ENCODE assay signal across 19 cellular contexts in the genomic region with DNA sequence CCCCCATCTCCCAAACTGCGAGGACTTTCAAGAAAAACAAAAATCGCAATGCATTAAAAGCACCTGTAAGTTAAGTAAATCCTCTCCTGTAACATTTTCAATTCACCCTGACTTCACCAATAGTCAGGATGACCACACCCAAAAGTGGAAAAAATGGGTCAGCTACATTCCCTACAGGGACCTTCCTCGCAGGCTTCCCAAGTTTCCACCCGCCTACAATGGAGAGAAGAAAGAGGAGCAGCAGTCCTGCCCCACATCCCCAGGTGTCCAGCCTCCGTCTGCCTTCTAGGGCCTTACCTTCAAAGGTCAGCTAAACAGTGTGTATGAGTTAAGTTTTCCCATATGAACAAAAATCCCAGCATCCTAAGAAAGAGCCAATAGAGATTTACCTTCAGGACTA. TPM values are rescaled to one million over a fixed set of nuclear protein-coding genes. Genes with fewer than 3 reads are reported as not detected.
DNase-seq lines count a peak whose midpoint lies in the region; ATAC-seq and TF ChIP-seq lines count a peak whose summit lies in the region.
"Had no signal": no experiment of that assay in that cellular context is flagged by ENCODE, and none has a peak within 500 bp of the region (broad histone marks: within the 10 kb centered on the region; RNA-seq: fewer than 3 reads in every experiment).

No MANE protein-coding gene starts in this region.

- H3K27ac ChIP-seq in DOHH2 (ENCODE audit: low read depth, low read length) = no peak overlapping the region
- H3K27ac ChIP-seq in neutrophil = peak overlapping the region; percentile 74
- H3K27ac ChIP-seq in esophagus muscularis mucosa (replicated peaks in 1 of 4) = no peak overlapping the region
- H3K27ac ChIP-seq: psoas muscle, RWPE1, uterus, WERI-Rb-1 had no signal

- TF ChIP-seq POLR2A in esophagus muscularis mucosa (IDR thresholded peaks at IDR 0.05; ENCODE audit: low read depth) = no peak

- H3K4me1 ChIP-seq in DOHH2 (ENCODE audit: control insufficient read depth, low read length) (peaks cover 76% of the 10 kb centered on the region), neutrophil (ENCODE audit: control insufficient read depth in 1 of 2, insufficient read depth in 1 of 2, low read depth in 1 of 2, low read length in 1 of 2) (peaks cover 22 to 59% of the 10 kb centered on the region in 2 experiments), esophagus muscularis mucosa (peaks cover 41 to 57% (median 42%) of the 10 kb centered on the region in 4 donors)
- H3K4me1 ChIP-seq: uterus had no signal

- TF ChIP-seq EP300 in esophagus muscularis mucosa (IDR thresholded peaks at IDR 0.05) = no peak

- no peaks in the 10 kb centered on the region for H3K27me3 Mint-ChIP-seq in activated T-cell treated with anti-CD3 and anti-CD28 coated beads, Interleukin-2, amount 50 U/mL, for 72 hours (ENCODE audit: low read depth)
- H3K27me3 Mint-ChIP-seq in activated T-helper 2 cell treated with anti-CD3 and anti-CD28 coated beads, Interferon-gamma antibody, Interleukin-2, Interleukin-4, amounts not matched to agents 10 μg/mL and 5 μg/mL and 100 μg/mL, durations not matched to agents 14 hours and 24 hours and 36 hours (ENCODE audit: low read depth) = no peaks in the 10 kb centered on the region

- DNase-seq in activated T-cell treated with anti-CD3 and anti-CD28 coated beads, Interleukin-2, amount 50 U/mL, for 72 hours = no peak
- no peak for DNase-seq in activated T-cell treated with anti-CD3 and anti-CD28 coated beads, Interleukin-2, amount 50 U/mL, for 1 hour
- DNase-seq in activated T-helper 2 cell treated with anti-CD3 and anti-CD28 coated beads, Interferon-gamma antibody, Interleukin-2, Interleukin-4, amounts not matched to agents 10 μg/mL and 5 μg/mL and 100 μg/mL, durations not matched to agents 14 hours and 24 hours and 36 hours (ENCODE audit: low spot score) = no peak
- no peak for DNase-seq in esophagus muscularis mucosa (ENCODE audit: extremely low spot score)
- no peak for DNase-seq in stimulated activated CD4-positive, alpha-beta T cell treated with anti-CD3 and anti-CD28 coated beads, Interleukin-4, amount 100 ng/mL, for 1 hour
- DNase-seq: ACHN; activated CD8-positive, alpha-beta memory T cell treated with anti-CD3 and anti-CD28 coated beads, Interleukin-2, amount 50 U/mL, for 48 hours; central memory CD4-positive, alpha-beta T cell; COR-L47; NCI-H1417 treated with DMSO at 0.1 percent for 48 hours; psoas muscle; SW 1271; uterus; WERI-Rb-1 had no signal

- no peaks in the 10 kb centered on the region for H3K9me3 ChIP-seq in DOHH2 (ENCODE audit: control insufficient read depth, insufficient read depth, low read length)
- H3K9me3 ChIP-seq in neutrophil = no peaks in the 10 kb centered on the region
- no peaks in the 10 kb centered on the region for H3K9me3 ChIP-seq in esophagus muscularis mucosa
- H3K9me3 ChIP-seq: HAP-1, psoas muscle, uterus had no signal

- H3K36me3 Mint-ChIP-seq in activated T-cell treated with anti-CD3 and anti-CD28 coated beads, Interleukin-2, amount 50 U/mL, for 72 hours (ENCODE audit: insufficient read depth in 2 of 2) = peaks cover 2 to 6% of the 10 kb centered on the region in 2 donors
- peaks cover 54% of the 10 kb centered on the region for H3K36me3 Mint-ChIP-seq in activated T-helper 2 cell treated with anti-CD3 and anti-CD28 coated beads, Interferon-gamma antibody, Interleukin-2, Interleukin-4, amounts not matched to agents 10 μg/mL and 5 μg/mL and 100 μg/mL, durations not matched to agents 14 hours and 24 hours and 36 hours (ENCODE audit: low read depth)

- peaks cover 3% of the 10 kb centered on the region; the same call in 1 of the 2 replicates for H3K27me3 ChIP-seq in DOHH2 (ENCODE audit: control insufficient read depth, low read length)
- H3K27me3 ChIP-seq in neutrophil = no peaks in the 10 kb centered on the region
- H3K27me3 ChIP-seq in esophagus muscularis mucosa = no peaks in the 10 kb centered on the region
- H3K27me3 ChIP-seq: uterus had no signal

- WGBS in esophagus muscularis mucosa = 78% methylated on average over 5 of the region's 5 CpGs

- H3K4me1 Mint-ChIP-seq in activated T-cell treated with anti-CD3 and anti-CD28 coated beads, Interleukin-2, amount 50 U/mL, for 72 hours (ENCODE audit: low read depth) = peaks cover 56% of the 10 kb centered on the region
- H3K4me1 Mint-ChIP-seq in activated T-helper 2 cell treated with anti-CD3 and anti-CD28 coated beads, Interferon-gamma antibody, Interleukin-2, Interleukin-4, amounts not matched to agents 10 μg/mL and 5 μg/mL and 100 μg/mL, durations not matched to agents 14 hours and 24 hours and 36 hours (ENCODE audit: low read depth) = peaks cover 61% of the 10 kb centered on the region

- peak overlapping the region; percentile 31; the same call in 1 of the 2 replicates for H3K4me2 ChIP-seq in DOHH2 (ENCODE audit: low read length)

- TF ChIP-seq CTCF in DOHH2 (IDR thresholded peaks at IDR 0.05; ENCODE audit: low read depth, low read length, poor library complexity, severe bottlenecking) (no peak), neutrophil (IDR thresholded peaks at IDR 0.05) (no peak), esophagus muscularis mucosa (IDR thresholded peaks at IDR 0.05) (no peak)

- peak overlapping the region in 1 of 2 donors; percentile 38 for H3K4me3 Mint-ChIP-seq in activated T-cell treated with anti-CD3 and anti-CD28 coated beads, Interleukin-2, amount 50 U/mL, for 72 hours
- no peak overlapping the region for H3K4me3 Mint-ChIP-seq in activated T-helper 2 cell treated with anti-CD3 and anti-CD28 coated beads, Interferon-gamma antibody, Interleukin-2, Interleukin-4, amounts not matched to agents 10 μg/mL and 5 μg/mL and 100 μg/mL, durations not matched to agents 14 hours and 24 hours and 36 hours (ENCODE audit: low read depth)

- H3K9me3 Mint-ChIP-seq in activated T-cell treated with anti-CD3 and anti-CD28 coated beads, Interleukin-2, amount 50 U/mL, for 72 hours = no peaks in the 10 kb centered on the region
- H3K9me3 Mint-ChIP-seq in activated T-helper 2 cell treated with anti-CD3 and anti-CD28 coated beads, Interferon-gamma antibody, Interleukin-2, Interleukin-4, amounts not matched to agents 10 μg/mL and 5 μg/mL and 100 μg/mL, durations not matched to agents 14 hours and 24 hours and 36 hours = no peaks in the 10 kb centered on the region

- H3K36me3 ChIP-seq in DOHH2 (ENCODE audit: control insufficient read depth, low read length) (no peaks in the 10 kb centered on the region), neutrophil (peaks cover 22% of the 10 kb centered on the region), esophagus muscularis mucosa (peaks cover 0 to 3% (median 0%) of the 10 kb centered on the region in 4 donors)
- H3K36me3 ChIP-seq: HAP-1, uterus, WERI-Rb-1 had no signal

- 0 out of 2 replicates have a peak, but pooled peaks cover 6% of the 10 kb centered on the region for H4K20me1 ChIP-seq in DOHH2 (ENCODE audit: control insufficient read depth, insufficient read depth, low read depth, low read length)

- no peak for ATAC-seq in activated T-cell treated with anti-CD3 and anti-CD28 coated beads, Interleukin-2, amount 50 U/mL, for 72 hours (replicated peaks in 1 of 2)
- ATAC-seq in GM18873 (IDR thresholded peaks at IDR 0.05; ENCODE audit: low FRiP score, unreplicated experiment) = no peak
- ATAC-seq: psoas muscle had no signal

- peak overlapping the region; percentile 52 for H3K27ac Mint-ChIP-seq in activated T-cell treated with anti-CD3 and anti-CD28 coated beads, Interleukin-2, amount 50 U/mL, for 72 hours
- H3K27ac Mint-ChIP-seq in activated T-helper 2 cell treated with anti-CD3 and anti-CD28 coated beads, Interferon-gamma antibody, Interleukin-2, Interleukin-4, amounts not matched to agents 10 μg/mL and 5 μg/mL and 100 μg/mL, durations not matched to agents 14 hours and 24 hours and 36 hours = peak overlapping the region; percentile 32

- no peaks in the 10 kb centered on the region for H3K9me2 ChIP-seq in DOHH2 (replicated peaks; ENCODE audit: control insufficient read depth, low read length)

- H3K79me2 ChIP-seq in DOHH2 (ENCODE audit: control insufficient read depth, low read length) = peaks cover 36% of the 10 kb centered on the region

- H3K4me3 ChIP-seq in DOHH2 (ENCODE audit: low read length) (no peak overlapping the region; the same call in 1 of the 2 replicates), neutrophil (ENCODE audit: low read depth in 1 of 2, low read length in 1 of 2) (no peak overlapping the region), esophagus muscularis mucosa (no peak overlapping the region)
- H3K4me3 ChIP-seq: HAP-1, psoas muscle, uterus had no signal

- intact Hi-C loops in activated T-helper 2 cell treated with anti-CD3 and anti-CD28 coated beads, Interferon-gamma antibody, Interleukin-2, Interleukin-4, amounts not matched to agents 10 μg/mL and 5 μg/mL and 100 μg/mL, durations not matched to agents 14 hours and 24 hours and 36 hours (cut with micrococcal nuclease) = no loop called here
- intact Hi-C loops in esophagus muscularis mucosa (cut with DNase I) = loop anchor here (10.0 kb wide), 1 partner anchor 67 kb away; no protein-coding TSS in a partner anchor

- peaks cover 10% of the 10 kb centered on the region; the same call in 1 of the 2 replicates for H3F3A ChIP-seq in DOHH2 (ENCODE audit: control insufficient read depth, insufficient read depth)

RNA-seq across cellular contexts. Expression of a gene that starts 12.6 kb away (rescaled TPM):
- 10 to 100 TPM; 70.3 TPM for total RNA-seq in activated T-cell treated with anti-CD3 and anti-CD28 coated beads, Interleukin-2, amount 50 U/mL, for 72 hours
- 47.6 and 53.2 TPM in 2 replicates for total RNA-seq in activated T-helper 2 cell treated with anti-CD3 and anti-CD28 coated beads, Interferon-gamma antibody, Interleukin-2, Interleukin-4, amounts not matched to agents 10 μg/mL and 5 μg/mL and 100 μg/mL, durations not matched to agents 14 hours and 24 hours and 36 hours
- 10 to 100 TPM; 32.3 to 50.1 (median 36.4) TPM for total RNA-seq in esophagus muscularis mucosa
